Comparison of ENCODE assay signal across 11 cellular contexts in the genomic region with DNA sequence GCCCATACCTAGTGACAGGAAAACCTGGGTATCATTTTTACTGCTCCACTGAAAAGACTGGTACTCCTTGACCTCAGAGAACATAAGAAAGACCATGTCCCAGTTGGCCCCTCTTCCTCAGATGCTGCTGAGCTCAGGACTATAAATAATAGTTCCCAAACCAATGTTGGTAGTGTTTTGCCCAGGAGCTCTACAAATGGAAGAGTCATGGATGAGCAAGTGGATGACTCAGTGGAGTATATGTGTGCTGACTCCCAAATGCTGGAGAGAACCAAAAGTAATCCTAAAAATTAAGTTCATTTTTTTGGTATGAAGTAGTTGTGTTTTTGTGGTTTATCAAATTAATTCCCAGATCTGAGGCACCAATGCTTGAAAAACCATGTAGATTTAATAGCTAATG.
"Had no signal": no experiment of that assay in that cellular context is flagged by ENCODE, and none has a peak within 500 bp of the region (broad histone marks: within the 10 kb centered on the region; RNA-seq: fewer than 3 reads in every experiment).

No MANE protein-coding gene starts in this region.

- H3K9me3 ChIP-seq: sigmoid colon, thoracic aorta had no signal

- H3K4me3 ChIP-seq: cardiac muscle cell, sigmoid colon, thoracic aorta had no signal

- H3K27me3 ChIP-seq: cardiac muscle cell, sigmoid colon had no signal

- H3K27ac ChIP-seq: cardiac muscle cell, sigmoid colon, thoracic aorta, VCaP had no signal

- DNase-seq: activated CD4-positive, alpha-beta memory T cell treated with anti-CD3 and anti-CD28 coated beads for 36 hours; activated naive CD8-positive, alpha-beta T cell treated with anti-CD3 and anti-CD28 coated beads, Interleukin-2, amount 10 ng/mL, durations not matched to agents 7 days and 5 days; aorta; kidney; sigmoid colon; stimulated activated CD4-positive, alpha-beta T cell treated with anti-CD3 and anti-CD28 coated beads, Interleukin-4, amount 100 ng/mL, for 1 hour; stimulated activated CD8-positive, alpha-beta memory T cell treated with anti-CD3 and anti-CD28 coated beads, Interleukin-4, amount 100 ng/mL, for 48 hours; T-helper 9 cell had no signal

- H3K4me1 ChIP-seq: sigmoid colon had no signal

- H3K36me3 ChIP-seq: cardiac muscle cell, sigmoid colon, thoracic aorta had no signal
